In genomic region chr14:33377596-33378390, GRCh38 we compare ENCODE assay signal across 17 cellular contexts.
DNase-seq lines count a peak whose midpoint lies in the region; ATAC-seq lines count a peak whose summit lies in the region.
"Had no signal": no experiment of that assay in that cellular context is flagged by ENCODE, and none has a peak within 500 bp of the region (broad histone marks: within the 10 kb centered on the region; RNA-seq: fewer than 3 reads in every experiment).

No MANE protein-coding gene starts in this region.

- ATAC-seq in GM19395 (IDR thresholded peaks at IDR 0.05; ENCODE audit: unreplicated experiment) = peak; percentile 94
- ATAC-seq in HG02798 (IDR thresholded peaks at IDR 0.05; ENCODE audit: poor library complexity, unreplicated experiment) = peak; percentile 79
- peak; percentile 67 for ATAC-seq in HG03521 (IDR thresholded peaks at IDR 0.05; ENCODE audit: unreplicated experiment)
- ATAC-seq: A549, left colon, natural killer cell had no signal

- peak; percentile 24 for DNase-seq in Caki2 (ENCODE audit: low read depth)
- DNase-seq in AG08396 (ENCODE audit: low spot score) = no peak
- no peak for DNase-seq in activated naive CD4-positive, alpha-beta T cell treated with anti-CD3 and anti-CD28 coated beads, Interleukin-2, amount 50 U/mL, for 16 hours
- DNase-seq in NCI-H1417 treated with DMSO at 0.1 percent for 48 hours (lab: John Stamatoyannopoulos, UW) = no peak
- no peak for DNase-seq in activated CD4-positive, alpha-beta T cell treated with anti-CD3 and anti-CD28 coated beads, Interleukin-2, amount 50 U/mL, for 48 hours
- DNase-seq: activated CD4-positive, alpha-beta T cell treated with anti-CD3 and anti-CD28 coated beads, Interleukin-2, amount 10 ng/mL, durations not matched to agents 24 days and 14 days; brain microvascular endothelial cell; Caco-2; GOT3; IMR-90; left colon; natural killer cell; NCI-H187 treated with DMSO at 0.1 percent for 48 hours had no signal

- in situ Hi-C loops in Caki2 (cut with HindIII; ENCODE audit: low pct_unique_long_range_greater_than_20kb, low sequenced_read_pairs) = no loop called here
